ENCODE assay signal across 1 cellular context in genomic region chr7:94452257-94452656, GRCh38.
TF ChIP-seq lines count a peak whose summit lies in the region.

No MANE protein-coding gene starts in this region.

TF ChIP-seq in GM23338, 12 proteins besides CTCF, POLR2A, EP300 and RAD21 (continued from another document):
- no peak for TF ChIP-seq ZNF462 (CRISPR knock-in tag; IDR thresholded peaks at IDR 0.05)
- TF ChIP-seq EZH2 (IDR thresholded peaks at IDR 0.05; ENCODE audit: low read depth, unreplicated experiment): no peak
- TF ChIP-seq ZNF114 (CRISPR knock-in tag; IDR thresholded peaks at IDR 0.05): no peak
- TF ChIP-seq POLR2AphosphoS5 (IDR thresholded peaks at IDR 0.05; ENCODE audit: low read depth): no peak
- TF ChIP-seq JUNB (IDR thresholded peaks at IDR 0.05; ENCODE audit: unreplicated experiment): no peak
- TF ChIP-seq ETS1 (IDR thresholded peaks at IDR 0.05): no peak
- TF ChIP-seq ZNF331 (CRISPR knock-in tag; IDR thresholded peaks at IDR 0.05; ENCODE audit: low read depth): no peak
- no peak for TF ChIP-seq REST (IDR thresholded peaks at IDR 0.05; ENCODE audit: unreplicated experiment)
- no peak for TF ChIP-seq EZH2phosphoT487 (IDR thresholded peaks at IDR 0.05; ENCODE audit: unreplicated experiment)
- TF ChIP-seq NANOG (IDR thresholded peaks at IDR 0.05; ENCODE audit: borderline replicate concordance): no peak
